Comparison of ENCODE assay signal across 16 cellular contexts in genomic region chr10:3270597-3270996, GRCh38.
"Had no signal": no experiment of that assay in that cellular context is flagged by ENCODE, and none has a peak within 500 bp of the region (broad histone marks: within the 10 kb centered on the region; RNA-seq: fewer than 3 reads in every experiment).

No MANE protein-coding gene starts in this region.

- H3K9me3 ChIP-seq: esophagus squamous epithelium, right atrium auricular region, tibial artery had no signal

- H3K27me3 ChIP-seq: brain microvascular endothelial cell, esophagus squamous epithelium, right atrium auricular region, tibial artery had no signal

- DNase-seq: activated CD4-positive, alpha-beta T cell treated with anti-CD3 and anti-CD28 coated beads, Interleukin-2, amount 10 ng/mL, durations not matched to agents 7 days and 5 days; activated CD4-positive, CD25-positive, alpha-beta regulatory T cell; activated CD8-positive, alpha-beta memory T cell treated with anti-CD3 and anti-CD28 coated beads for 24 hours; activated naive CD4-positive, alpha-beta T cell treated with anti-CD3 and anti-CD28 coated beads, Interleukin-2, amount 50 U/mL, for 16 hours; brain microvascular endothelial cell; cerebellar nuclear complex; esophagus squamous epithelium; foreskin keratinocyte; left ventricle myocardium superior; tibial artery had no signal

- H3K36me3 ChIP-seq: brain microvascular endothelial cell, esophagus squamous epithelium, right atrium auricular region, tibial artery had no signal

- ATAC-seq: foreskin keratinocyte had no signal

- H3K9me3 Mint-ChIP-seq: activated CD4-positive, alpha-beta T cell treated with anti-CD3 and anti-CD28 coated beads, Interleukin-2, amount 10 ng/mL, durations not matched to agents 7 days and 5 days; activated T-helper 2 cell treated with anti-CD3 and anti-CD28 coated beads, Interferon-gamma antibody, Interleukin-2, Interleukin-4, amounts not matched to agents 10 μg/mL and 5 μg/mL and 100 μg/mL, durations not matched to agents 14 hours and 24 hours and 36 hours; T-helper 1 cell treated with Interleukin-12 subunit alpha and Interleukin-12 subunit beta and Interleukin-4 antibody, amounts not matched to agents 30 μg/mL and 1 μg/mL, for 36 hours had no signal

- H3K4me1 ChIP-seq: esophagus squamous epithelium, foreskin keratinocyte had no signal

- H3K4me3 Mint-ChIP-seq: activated CD4-positive, alpha-beta T cell treated with anti-CD3 and anti-CD28 coated beads, Interleukin-2, amount 10 ng/mL, durations not matched to agents 7 days and 5 days; nephron; T-helper 1 cell treated with Interleukin-12 subunit alpha and Interleukin-12 subunit beta and Interleukin-4 antibody, amounts not matched to agents 30 μg/mL and 1 μg/mL, for 36 hours had no signal

- H3K27ac ChIP-seq: brain microvascular endothelial cell, dorsolateral prefrontal cortex, esophagus squamous epithelium, foreskin keratinocyte, skin epidermis, tibial artery had no signal

- H3K27ac Mint-ChIP-seq: activated CD4-positive, alpha-beta T cell treated with anti-CD3 and anti-CD28 coated beads, Interleukin-2, amount 10 ng/mL, durations not matched to agents 7 days and 5 days; activated T-helper 2 cell treated with anti-CD3 and anti-CD28 coated beads, Interferon-gamma antibody, Interleukin-2, Interleukin-4, amounts not matched to agents 10 μg/mL and 5 μg/mL and 100 μg/mL, durations not matched to agents 14 hours and 24 hours and 36 hours; T-helper 1 cell treated with Interleukin-12 subunit alpha and Interleukin-12 subunit beta and Interleukin-4 antibody, amounts not matched to agents 30 μg/mL and 1 μg/mL, for 36 hours had no signal

- H3K4me3 ChIP-seq: esophagus squamous epithelium, right atrium auricular region, skin epidermis, tibial artery had no signal

- H3K4me1 Mint-ChIP-seq: activated CD4-positive, alpha-beta T cell treated with anti-CD3 and anti-CD28 coated beads, Interleukin-2, amount 10 ng/mL, durations not matched to agents 7 days and 5 days had no signal
